In the genomic region with DNA sequence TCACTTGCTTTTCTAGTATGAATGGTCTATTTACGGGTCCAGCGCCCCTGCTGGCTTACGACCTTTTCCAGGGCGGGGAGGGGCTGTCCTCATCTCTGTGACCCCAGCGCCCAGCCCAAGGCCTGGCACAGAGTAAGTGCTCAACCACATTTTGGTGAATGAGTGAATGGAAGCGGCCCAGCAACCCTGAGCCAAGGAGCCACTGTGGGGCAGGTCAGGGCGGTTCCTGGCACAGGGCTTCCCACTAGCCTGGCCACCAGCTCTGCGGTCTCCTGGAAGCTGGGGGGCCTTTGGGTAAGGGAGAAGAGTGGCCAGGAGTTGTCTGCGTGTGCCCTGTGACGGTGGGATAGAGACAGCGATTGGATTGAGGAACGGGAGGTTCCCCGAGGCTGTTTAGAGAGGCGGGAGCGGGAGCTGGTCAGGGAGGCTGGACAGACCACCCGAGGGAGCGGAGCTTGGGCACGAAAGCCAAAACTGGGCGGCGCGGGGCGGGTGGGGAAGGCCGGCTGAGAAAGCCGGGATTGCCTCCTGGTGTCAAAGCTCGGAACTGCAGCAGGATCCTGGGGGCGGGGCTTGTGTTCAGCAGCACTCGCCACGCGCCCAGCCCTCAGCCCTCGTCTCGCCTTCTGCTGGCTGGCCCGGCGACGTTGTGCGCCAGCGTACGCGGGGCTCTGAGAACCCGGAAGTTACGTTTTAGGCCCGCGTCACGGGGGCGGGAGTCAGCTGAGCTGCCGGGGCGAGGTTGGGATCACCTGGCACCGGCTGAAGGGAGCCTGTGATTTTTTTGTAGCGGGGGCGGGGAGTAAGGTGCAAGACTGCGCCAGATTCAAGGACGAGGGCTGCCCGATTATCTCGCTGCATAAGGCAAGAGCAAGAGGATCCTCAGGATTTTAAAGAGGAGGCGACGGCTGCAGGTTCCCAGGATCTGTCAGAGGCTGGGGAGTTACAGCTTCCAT, we compare ENCODE assay signal across 1 cellular context.
TF ChIP-seq lines count a peak whose summit lies in the region.

A gene with protein sequence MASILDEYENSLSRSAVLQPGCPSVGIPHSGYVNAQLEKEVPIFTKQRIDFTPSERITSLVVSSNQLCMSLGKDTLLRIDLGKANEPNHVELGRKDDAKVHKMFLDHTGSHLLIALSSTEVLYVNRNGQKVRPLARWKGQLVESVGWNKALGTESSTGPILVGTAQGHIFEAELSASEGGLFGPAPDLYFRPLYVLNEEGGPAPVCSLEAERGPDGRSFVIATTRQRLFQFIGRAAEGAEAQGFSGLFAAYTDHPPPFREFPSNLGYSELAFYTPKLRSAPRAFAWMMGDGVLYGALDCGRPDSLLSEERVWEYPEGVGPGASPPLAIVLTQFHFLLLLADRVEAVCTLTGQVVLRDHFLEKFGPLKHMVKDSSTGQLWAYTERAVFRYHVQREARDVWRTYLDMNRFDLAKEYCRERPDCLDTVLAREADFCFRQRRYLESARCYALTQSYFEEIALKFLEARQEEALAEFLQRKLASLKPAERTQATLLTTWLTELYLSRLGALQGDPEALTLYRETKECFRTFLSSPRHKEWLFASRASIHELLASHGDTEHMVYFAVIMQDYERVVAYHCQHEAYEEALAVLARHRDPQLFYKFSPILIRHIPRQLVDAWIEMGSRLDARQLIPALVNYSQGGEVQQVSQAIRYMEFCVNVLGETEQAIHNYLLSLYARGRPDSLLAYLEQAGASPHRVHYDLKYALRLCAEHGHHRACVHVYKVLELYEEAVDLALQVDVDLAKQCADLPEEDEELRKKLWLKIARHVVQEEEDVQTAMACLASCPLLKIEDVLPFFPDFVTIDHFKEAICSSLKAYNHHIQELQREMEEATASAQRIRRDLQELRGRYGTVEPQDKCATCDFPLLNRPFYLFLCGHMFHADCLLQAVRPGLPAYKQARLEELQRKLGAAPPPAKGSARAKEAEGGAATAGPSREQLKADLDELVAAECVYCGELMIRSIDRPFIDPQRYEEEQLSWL (plus strand): TSS at position 718 of the 956 bp plus-strand sequence. CDS start 319 bp downstream, outside the sequence.

TF ChIP-seq in GM23338, 12 proteins besides CTCF, POLR2A, EP300 and RAD21:
- TF ChIP-seq ETS1 (IDR thresholded peaks at IDR 0.05) (no peak), CREB1 (CRISPR knock-in tag; IDR thresholded peaks at IDR 0.05; ENCODE audit: low read depth) (peak; percentile 95), ZNF114 (CRISPR knock-in tag; IDR thresholded peaks at IDR 0.05) (no peak), POLR2AphosphoS5 (IDR thresholded peaks at IDR 0.05; ENCODE audit: low read depth) (peak; percentile 47; the same call in 1 of the 2 replicates), EZH2phosphoT487 (IDR thresholded peaks at IDR 0.05; ENCODE audit: unreplicated experiment) (no peak)
- TF ChIP-seq, protein P1, sequence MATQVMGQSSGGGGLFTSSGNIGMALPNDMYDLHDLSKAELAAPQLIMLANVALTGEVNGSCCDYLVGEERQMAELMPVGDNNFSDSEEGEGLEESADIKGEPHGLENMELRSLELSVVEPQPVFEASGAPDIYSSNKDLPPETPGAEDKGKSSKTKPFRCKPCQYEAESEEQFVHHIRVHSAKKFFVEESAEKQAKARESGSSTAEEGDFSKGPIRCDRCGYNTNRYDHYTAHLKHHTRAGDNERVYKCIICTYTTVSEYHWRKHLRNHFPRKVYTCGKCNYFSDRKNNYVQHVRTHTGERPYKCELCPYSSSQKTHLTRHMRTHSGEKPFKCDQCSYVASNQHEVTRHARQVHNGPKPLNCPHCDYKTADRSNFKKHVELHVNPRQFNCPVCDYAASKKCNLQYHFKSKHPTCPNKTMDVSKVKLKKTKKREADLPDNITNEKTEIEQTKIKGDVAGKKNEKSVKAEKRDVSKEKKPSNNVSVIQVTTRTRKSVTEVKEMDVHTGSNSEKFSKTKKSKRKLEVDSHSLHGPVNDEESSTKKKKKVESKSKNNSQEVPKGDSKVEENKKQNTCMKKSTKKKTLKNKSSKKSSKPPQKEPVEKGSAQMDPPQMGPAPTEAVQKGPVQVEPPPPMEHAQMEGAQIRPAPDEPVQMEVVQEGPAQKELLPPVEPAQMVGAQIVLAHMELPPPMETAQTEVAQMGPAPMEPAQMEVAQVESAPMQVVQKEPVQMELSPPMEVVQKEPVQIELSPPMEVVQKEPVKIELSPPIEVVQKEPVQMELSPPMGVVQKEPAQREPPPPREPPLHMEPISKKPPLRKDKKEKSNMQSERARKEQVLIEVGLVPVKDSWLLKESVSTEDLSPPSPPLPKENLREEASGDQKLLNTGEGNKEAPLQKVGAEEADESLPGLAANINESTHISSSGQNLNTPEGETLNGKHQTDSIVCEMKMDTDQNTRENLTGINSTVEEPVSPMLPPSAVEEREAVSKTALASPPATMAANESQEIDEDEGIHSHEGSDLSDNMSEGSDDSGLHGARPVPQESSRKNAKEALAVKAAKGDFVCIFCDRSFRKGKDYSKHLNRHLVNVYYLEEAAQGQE (IDR thresholded peaks at IDR 0.05; ENCODE audit: unreplicated experiment), result no peak
TF ChIP-seq in GM23338: peak in this region for 2.
